9 cellular contexts compared by ENCODE assay signal in the genomic region with DNA sequence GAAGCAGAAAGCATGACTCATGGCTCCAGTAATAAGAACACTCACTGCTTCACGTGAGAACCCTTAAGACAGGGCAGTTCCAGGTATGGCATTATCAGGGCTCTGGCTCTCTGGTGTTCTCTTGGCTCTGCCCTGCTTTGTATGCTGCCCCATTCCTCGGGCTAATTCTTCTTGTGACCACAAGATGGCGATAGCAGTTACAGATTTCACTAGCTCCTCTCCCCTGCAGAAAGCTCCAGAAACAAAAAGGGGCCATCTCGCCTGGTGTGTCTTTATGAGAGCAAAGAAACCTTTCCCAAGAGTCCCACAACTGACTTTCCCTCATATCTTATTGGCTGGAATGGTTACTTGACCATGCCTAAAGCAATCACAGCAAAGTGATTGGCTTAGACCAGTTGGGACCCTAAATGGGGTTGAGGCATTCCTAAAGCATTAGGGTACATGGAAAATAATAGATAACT.
DNase-seq lines count a peak whose midpoint lies in the region; ATAC-seq, FAIRE-seq and TF ChIP-seq lines count a peak whose summit lies in the region.
"Had no signal": no experiment of that assay in that cellular context is flagged by ENCODE, and none has a peak within 500 bp of the region (broad histone marks: within the 10 kb centered on the region; RNA-seq: fewer than 3 reads in every experiment).

No MANE protein-coding gene starts in this region.

- ATAC-seq in left ventricle myocardium superior, result peak; percentile 94

- no peak overlapping the region for H3K27ac ChIP-seq in adrenal gland
- H3K27ac ChIP-seq: BLaER1 had no signal

- no peaks in the 10 kb centered on the region for H3K27me3 ChIP-seq in adrenal gland
- H3K27me3 ChIP-seq: BLaER1 had no signal

- no peak overlapping the region for H3K4me3 ChIP-seq in adrenal gland
- H3K4me3 ChIP-seq: BLaER1 had no signal

- H3K4me1 ChIP-seq in adrenal gland (replicated peaks in 1 of 2), result no peaks in the 10 kb centered on the region
- H3K4me1 ChIP-seq: BLaER1 had no signal

- intact Hi-C loops in adrenal gland (cut with DNase I), result loop anchor here in 1 of 2 donors (10.0 kb wide), 1 partner anchor 323 kb away; no protein-coding TSS in a partner anchor
- intact Hi-C loops in left ventricle myocardium superior (cut with micrococcal nuclease), result loop anchor here (5.0 kb wide), 1 partner anchor 326 kb away; no protein-coding TSS in a partner anchor

- peak; percentile 25 to 69 (median 66) for DNase-seq in NCI-H1417 (lab: John Stamatoyannopoulos, UW)
- DNase-seq in NCI-H1417 treated with DMSO at 0.1 percent for 48 hours (lab: John Stamatoyannopoulos, UW), result no peak
- peak; percentile 23 for DNase-seq in H54 (ENCODE audit: insufficient read length, low spot score)
- peak; percentile 68 for DNase-seq in LHCN-M2 (ENCODE audit: low read depth)
- peak; percentile 39 for DNase-seq in RPMI8226
- DNase-seq in adrenal gland, result peak; percentile 28 to 72 (median 46)
- no peak for DNase-seq in left ventricle myocardium superior
- DNase-seq in retina, result peak; percentile 71

- peaks cover 0 to 12% of the 10 kb centered on the region in 2 donors for H3K36me3 ChIP-seq in adrenal gland (replicated peaks in 1 of 2)

- no peak for TF ChIP-seq POLR2A in H54 (IDR thresholded peaks at IDR 0.05; ENCODE audit: low read depth, low read length)
- TF ChIP-seq POLR2A in adrenal gland (IDR thresholded peaks at IDR 0.05), result no peak

- peak; percentile 61 to 82 (median 78) for TF ChIP-seq CTCF in adrenal gland (IDR thresholded peaks at IDR 0.05)

- no peaks in the 10 kb centered on the region for H3K9me3 ChIP-seq in adrenal gland (replicated peaks in 1 of 3)
- H3K9me3 ChIP-seq: BLaER1 had no signal

- FAIRE-seq in H54 (lab: Jason Lieb, UNC), result peak; percentile 96

- 7 to 14% (median 9%) methylated on average over 4 of the region's 4 CpGs for WGBS in adrenal gland, 4 donors

Comparison
In these comparisons a context has a peak if more than half of its experiments do, and no peak if none do; other contexts are left out.
1. DNase-seq: peak in NCI-H1417 (3 of 3), H54 (single experiment), LHCN-M2 (single experiment), RPMI8226 (single experiment), adrenal gland (7 of 7) and retina (single experiment); none in NCI-H1417 treated with DMSO at 0.1 percent for 48 hours (single experiment) and left ventricle myocardium superior (single experiment).